ENCODE assay signal across 20 cellular contexts in genomic region chr5:168332042-168332441, GRCh38. TPM values are rescaled to one million over a fixed set of nuclear protein-coding genes. Genes with fewer than 3 reads are reported as not detected.
"Had no signal": no experiment of that assay in that cellular context is flagged by ENCODE, and none has a peak within 500 bp of the region (broad histone marks: within the 10 kb centered on the region; RNA-seq: fewer than 3 reads in every experiment).

No MANE protein-coding gene starts in this region.

- H3K9me3 Mint-ChIP-seq: activated B cell treated with CpG ODN at 0.5 μM for 24 hours; activated CD4-positive, alpha-beta T cell treated with anti-CD3 and anti-CD28 coated beads, Interleukin-2, amount 10 ng/mL, durations not matched to agents 24 days and 14 days; activated CD8-positive, alpha-beta T cell treated with anti-CD3 and anti-CD28 coated beads for 36 hours; activated T-helper 2 cell treated with anti-CD3 and anti-CD28 coated beads, Interferon-gamma antibody, Interleukin-2, Interleukin-4, amounts not matched to agents 10 μg/mL and 5 μg/mL and 100 μg/mL, durations not matched to agents 14 hours and 24 hours and 36 hours; natural killer cell; stimulated activated effector memory CD8-positive, alpha-beta T cell treated with anti-CD3 and anti-CD28 coated beads, Interleukin-12 subunit alpha, Interleukin-12 subunit beta, amount 100 ng/mL, for 72 hours; T-helper 2 cell treated with Interferon-gamma antibody and Interleukin-4, amounts not matched to agents 5 μg/mL and 100 μg/mL, for 36 hours had no signal

- H3K27ac Mint-ChIP-seq: activated B cell treated with CpG ODN at 0.5 μM for 24 hours; activated CD4-positive, alpha-beta T cell treated with anti-CD3 and anti-CD28 coated beads, Interleukin-2, amount 10 ng/mL, durations not matched to agents 24 days and 14 days; activated CD8-positive, alpha-beta T cell treated with anti-CD3 and anti-CD28 coated beads for 36 hours; activated T-helper 2 cell treated with anti-CD3 and anti-CD28 coated beads, Interferon-gamma antibody, Interleukin-2, Interleukin-4, amounts not matched to agents 10 μg/mL and 5 μg/mL and 100 μg/mL, durations not matched to agents 14 hours and 24 hours and 36 hours; natural killer cell; stimulated activated effector memory CD8-positive, alpha-beta T cell treated with anti-CD3 and anti-CD28 coated beads, Interleukin-12 subunit alpha, Interleukin-12 subunit beta, amount 100 ng/mL, for 72 hours; T-helper 2 cell treated with Interferon-gamma antibody and Interleukin-4, amounts not matched to agents 5 μg/mL and 100 μg/mL, for 36 hours had no signal

- H3K36me3 Mint-ChIP-seq: natural killer cell; stimulated activated effector memory CD8-positive, alpha-beta T cell treated with anti-CD3 and anti-CD28 coated beads, Interleukin-12 subunit alpha, Interleukin-12 subunit beta, amount 100 ng/mL, for 72 hours had no signal

- H3K4me1 Mint-ChIP-seq: natural killer cell; stimulated activated effector memory CD8-positive, alpha-beta T cell treated with anti-CD3 and anti-CD28 coated beads, Interleukin-12 subunit alpha, Interleukin-12 subunit beta, amount 100 ng/mL, for 72 hours had no signal

- DNase-seq: activated B cell treated with CpG ODN at 0.5 μM for 24 hours; activated CD4-positive, alpha-beta T cell treated with anti-CD3 and anti-CD28 coated beads, Interleukin-2, amount 10 ng/mL, durations not matched to agents 24 days and 14 days; activated CD8-positive, alpha-beta T cell treated with anti-CD3 and anti-CD28 coated beads for 36 hours; activated naive CD4-positive, alpha-beta T cell treated with anti-CD3 and anti-CD28 coated beads, Interleukin-2, amount 50 U/mL, for 16 hours; activated T-cell treated with anti-CD3 and anti-CD28 coated beads, Interleukin-2, amount 50 U/mL, for 1 hour; effector CD4-positive, alpha-beta T cell; esophagus squamous epithelium; left colon; lower lobe of right lung; natural killer cell; ovary; right lobe of liver; stimulated activated CD4-positive, alpha-beta T cell treated with anti-CD3 and anti-CD28 coated beads, Interleukin-4, amount 100 ng/mL, for 24 hours; stomach; trophoblast cell had no signal

- H3K9me3 ChIP-seq: ascending aorta, esophagus squamous epithelium, lower lobe of right lung, ovary, right lobe of liver, stomach had no signal

- H3K4me3 ChIP-seq: ascending aorta, esophagus squamous epithelium, lower lobe of right lung, ovary, right lobe of liver, smooth muscle cell, stomach had no signal

- H3K27me3 ChIP-seq: ascending aorta, ovary, right lobe of liver, stomach had no signal

- H3K36me3 ChIP-seq: ascending aorta, esophagus squamous epithelium, lower lobe of right lung, ovary, right lobe of liver, stomach had no signal

- H3K27ac ChIP-seq: ascending aorta, esophagus squamous epithelium, lower lobe of right lung, ovary, right lobe of liver had no signal

- H3K4me3 Mint-ChIP-seq: activated B cell treated with CpG ODN at 0.5 μM for 24 hours; activated CD4-positive, alpha-beta T cell treated with anti-CD3 and anti-CD28 coated beads, Interleukin-2, amount 10 ng/mL, durations not matched to agents 24 days and 14 days; activated CD8-positive, alpha-beta T cell treated with anti-CD3 and anti-CD28 coated beads for 36 hours; natural killer cell; stimulated activated effector memory CD8-positive, alpha-beta T cell treated with anti-CD3 and anti-CD28 coated beads, Interleukin-12 subunit alpha, Interleukin-12 subunit beta, amount 100 ng/mL, for 72 hours; T-helper 2 cell treated with Interferon-gamma antibody and Interleukin-4, amounts not matched to agents 5 μg/mL and 100 μg/mL, for 36 hours had no signal

- H3K4me1 ChIP-seq: ascending aorta had no signal

- ATAC-seq: activated CD8-positive, alpha-beta T cell treated with anti-CD3 and anti-CD28 coated beads for 36 hours; left colon; lower lobe of right lung; natural killer cell; right lobe of liver; stimulated activated effector memory CD8-positive, alpha-beta T cell treated with anti-CD3 and anti-CD28 coated beads, Interleukin-12 subunit alpha, Interleukin-12 subunit beta, amount 100 ng/mL, for 72 hours had no signal

RNA-seq across cellular contexts. Expression of gene WWC1, which starts 40.6 kb away (rescaled TPM):
- total RNA-seq: ascending aorta had no signal
